Comparison of ENCODE assay signal across 1 cellular context in genomic region chr3:42544492-42545283, GRCh38.
TF ChIP-seq lines count a peak whose summit lies in the region.

No MANE protein-coding gene starts in this region.

TF ChIP-seq in HepG2, 621 proteins besides CTCF, POLR2A, EP300 and RAD21 (continued from another document and continues in another):
- TF ChIP-seq BCLAF1 (IDR thresholded peaks at IDR 0.05) (no peak), ZBTB14 (CRISPR knock-in tag; IDR thresholded peaks at IDR 0.05) (no peak), MYPOP (CRISPR knock-in tag; IDR thresholded peaks at IDR 0.05) (no peak), RERE (CRISPR knock-in tag; IDR thresholded peaks at IDR 0.05; ENCODE audit: low read depth) (no peak), ZNF576 (CRISPR knock-in tag; IDR thresholded peaks at IDR 0.05) (no peak), HMGXB4 (CRISPR knock-in tag; IDR thresholded peaks at IDR 0.05; ENCODE audit: borderline replicate concordance in 1 of 2, low read depth in 1 of 2) (0 out of 4 replicates have a peak, but pooled peaks of 1 of the 2 experiments have one; percentile 19), ZNF788 (CRISPR knock-in tag; IDR thresholded peaks at IDR 0.05; ENCODE audit: borderline replicate concordance) (peak; percentile 55; the same call in 1 of the 2 replicates), ZNF776 (CRISPR knock-in tag; IDR thresholded peaks at IDR 0.05) (no peak), ZNF512B (CRISPR knock-in tag; IDR thresholded peaks at IDR 0.05; ENCODE audit: borderline replicate concordance) (no peak), MLLT10 (CRISPR knock-in tag; IDR thresholded peaks at IDR 0.05) (no peak), GZF1 (CRISPR knock-in tag; IDR thresholded peaks at IDR 0.05) (no peak), MED13 (CRISPR knock-in tag; IDR thresholded peaks at IDR 0.05) (no peak), TFDP1 (CRISPR knock-in tag; IDR thresholded peaks at IDR 0.05; ENCODE audit: borderline replicate concordance) (no peak), KDM5A (IDR thresholded peaks at IDR 0.05; ENCODE audit: borderline replicate concordance, low read length) (no peak), ZHX1 (CRISPR knock-in tag; IDR thresholded peaks at IDR 0.05; ENCODE audit: low read depth) (no peak), ZMAT3 (CRISPR knock-in tag; conservative IDR thresholded peaks at IDR 0.05) (no peak), ATF3 (CRISPR knock-in tag; IDR thresholded peaks at IDR 0.05) (no peak), ZC3H4 (CRISPR knock-in tag; IDR thresholded peaks at IDR 0.05; ENCODE audit: borderline replicate concordance) (no peak), MAZ (IDR thresholded peaks at IDR 0.05; ENCODE audit: borderline replicate concordance, low read depth, low read length) (no peak), MAZ (CRISPR knock-in tag; IDR thresholded peaks at IDR 0.05; ENCODE audit: low read depth) (0 out of 2 replicates have a peak, but pooled peaks have one; percentile 30), ZBTB3 (CRISPR knock-in tag; IDR thresholded peaks at IDR 0.05; ENCODE audit: borderline replicate concordance, low read depth) (no peak), MAFK (conservative IDR thresholded peaks at IDR 0.05 in 1 of 2, IDR thresholded peaks at IDR 0.05 in 1 of 2; ENCODE audit: low read length in 2 of 2) (no peak), BRCA1 (CRISPR knock-in tag; IDR thresholded peaks at IDR 0.05) (no peak), MXI1 (IDR thresholded peaks at IDR 0.05; ENCODE audit: borderline replicate concordance, low read depth, low read length) (no peak), ZFX (CRISPR knock-in tag; IDR thresholded peaks at IDR 0.05; ENCODE audit: low read depth) (0 out of 2 replicates have a peak, but pooled peaks have one; percentile 16), ZNF839 (CRISPR knock-in tag; IDR thresholded peaks at IDR 0.05; ENCODE audit: borderline replicate concordance) (no peak), SSRP1 (CRISPR knock-in tag; IDR thresholded peaks at IDR 0.05) (no peak)
